28 cellular contexts compared by ENCODE assay signal in genomic region chr7:144709066-144709465, GRCh38.
"Had no signal": no experiment of that assay in that cellular context is flagged by ENCODE, and none has a peak within 500 bp of the region (broad histone marks: within the 10 kb centered on the region; RNA-seq: fewer than 3 reads in every experiment).

No MANE protein-coding gene starts in this region.

- DNase-seq: activated CD4-positive, alpha-beta memory T cell treated with anti-CD3 and anti-CD28 coated beads, Interleukin-2, amount 10 ng/mL, durations not matched to agents 7 days and 5 days; activated CD4-positive, alpha-beta T cell treated with anti-CD3 and anti-CD28 coated beads for 36 hours; activated CD4-positive, alpha-beta T cell treated with anti-CD3 and anti-CD28 coated beads, Interleukin-2, amount 10 ng/mL, durations not matched to agents 24 days and 14 days; activated CD4-positive, CD25-positive, alpha-beta regulatory T cell; activated CD4-positive, CD25-positive, alpha-beta regulatory T cell treated with anti-CD3 and anti-CD28 coated beads, Interleukin-2, amount 50 U/mL, for 72 hours; activated CD8-positive, alpha-beta memory T cell treated with anti-CD3 and anti-CD28 coated beads, Interleukin-2, amount 50 U/mL, for 48 hours; activated gamma-delta T cell; activated naive CD4-positive, alpha-beta T cell; activated naive CD4-positive, alpha-beta T cell treated with anti-CD3 and anti-CD28 coated beads, Interleukin-2, amount 10 ng/mL, durations not matched to agents 7 days and 5 days; activated naive CD8-positive, alpha-beta T cell treated with anti-CD3 and anti-CD28 coated beads, Interleukin-2, amount 10 ng/mL, durations not matched to agents 7 days and 5 days; activated T-cell treated with anti-CD3 and anti-CD28 coated beads for 4 hours; activated T-cell treated with anti-CD3 and anti-CD28 coated beads, Interleukin-2, amount 50 U/mL, for 24 hours; activated T-cell treated with anti-CD3 and anti-CD28 coated beads, Interleukin-2, amount 50 U/mL, for 72 hours; dorsolateral prefrontal cortex; effector memory CD4-positive, alpha-beta T cell; foreskin fibroblast; gastrocnemius medialis; glutamatergic neuron; heart left ventricle; T-helper 2 cell had no signal

- H3K27ac ChIP-seq: ascending aorta, breast epithelium, coronary artery, dorsolateral prefrontal cortex, gastrocnemius medialis, heart left ventricle had no signal

- H3K36me3 ChIP-seq: ascending aorta, breast epithelium, gastrocnemius medialis, heart left ventricle had no signal

- H3K4me3 Mint-ChIP-seq: activated CD4-positive, alpha-beta memory T cell treated with anti-CD3 and anti-CD28 coated beads, Interleukin-2, amount 10 ng/mL, durations not matched to agents 7 days and 5 days; activated CD4-positive, alpha-beta T cell treated with anti-CD3 and anti-CD28 coated beads for 36 hours; activated CD4-positive, alpha-beta T cell treated with anti-CD3 and anti-CD28 coated beads, Interleukin-2, amount 10 ng/mL, durations not matched to agents 24 days and 14 days; activated naive CD4-positive, alpha-beta T cell treated with anti-CD3 and anti-CD28 coated beads, Interleukin-2, amount 10 ng/mL, durations not matched to agents 7 days and 5 days; activated naive CD8-positive, alpha-beta T cell treated with anti-CD3 and anti-CD28 coated beads, Interleukin-2, amount 10 ng/mL, durations not matched to agents 7 days and 5 days; activated T-cell treated with anti-CD3 and anti-CD28 coated beads, Interleukin-2, amount 50 U/mL, for 24 hours; activated T-cell treated with anti-CD3 and anti-CD28 coated beads, Interleukin-2, amount 50 U/mL, for 72 hours; brain; central memory CD8-positive, alpha-beta T cell; dendritic cell treated with granulocyte-macrophage colony-stimulating factor and Interleukin-4, amounts not matched to agents 40 ng/mL and 50 ng/mL, for 4 days had no signal

- H3K27me3 ChIP-seq: ascending aorta, breast epithelium, dorsolateral prefrontal cortex, gastrocnemius medialis, heart left ventricle had no signal

- H3K4me3 ChIP-seq: ascending aorta, breast epithelium, coronary artery, dorsolateral prefrontal cortex, gastrocnemius medialis, heart left ventricle had no signal

- H3K4me1 Mint-ChIP-seq: brain had no signal

- H3K9me3 Mint-ChIP-seq: activated CD4-positive, alpha-beta memory T cell treated with anti-CD3 and anti-CD28 coated beads, Interleukin-2, amount 10 ng/mL, durations not matched to agents 7 days and 5 days; activated naive CD4-positive, alpha-beta T cell treated with anti-CD3 and anti-CD28 coated beads, Interleukin-2, amount 10 ng/mL, durations not matched to agents 7 days and 5 days; activated T-cell treated with anti-CD3 and anti-CD28 coated beads, Interleukin-2, amount 50 U/mL, for 24 hours; activated T-cell treated with anti-CD3 and anti-CD28 coated beads, Interleukin-2, amount 50 U/mL, for 72 hours; brain; central memory CD8-positive, alpha-beta T cell; dendritic cell treated with granulocyte-macrophage colony-stimulating factor and Interleukin-4, amounts not matched to agents 40 ng/mL and 50 ng/mL, for 4 days had no signal

- H3K36me3 Mint-ChIP-seq: activated naive CD4-positive, alpha-beta T cell treated with anti-CD3 and anti-CD28 coated beads, Interleukin-2, amount 10 ng/mL, durations not matched to agents 7 days and 5 days; brain had no signal

- H3K27ac Mint-ChIP-seq: activated CD4-positive, alpha-beta memory T cell treated with anti-CD3 and anti-CD28 coated beads, Interleukin-2, amount 10 ng/mL, durations not matched to agents 7 days and 5 days; activated CD4-positive, alpha-beta T cell treated with anti-CD3 and anti-CD28 coated beads for 36 hours; activated CD4-positive, alpha-beta T cell treated with anti-CD3 and anti-CD28 coated beads, Interleukin-2, amount 10 ng/mL, durations not matched to agents 24 days and 14 days; activated naive CD4-positive, alpha-beta T cell treated with anti-CD3 and anti-CD28 coated beads, Interleukin-2, amount 10 ng/mL, durations not matched to agents 7 days and 5 days; activated naive CD4-positive, alpha-beta T cell treated with anti-CD3 and anti-CD28 coated beads, Interleukin-2, amount 50 U/mL, for 72 hours; activated naive CD8-positive, alpha-beta T cell treated with anti-CD3 and anti-CD28 coated beads, Interleukin-2, amount 10 ng/mL, durations not matched to agents 7 days and 5 days; activated T-cell treated with anti-CD3 and anti-CD28 coated beads, Interleukin-2, amount 50 U/mL, for 24 hours; activated T-cell treated with anti-CD3 and anti-CD28 coated beads, Interleukin-2, amount 50 U/mL, for 72 hours; brain; dendritic cell treated with granulocyte-macrophage colony-stimulating factor and Interleukin-4, amounts not matched to agents 40 ng/mL and 50 ng/mL, for 4 days had no signal

- H3K27me3 Mint-ChIP-seq: activated CD4-positive, alpha-beta memory T cell treated with anti-CD3 and anti-CD28 coated beads, Interleukin-2, amount 10 ng/mL, durations not matched to agents 7 days and 5 days; activated CD4-positive, alpha-beta T cell treated with anti-CD3 and anti-CD28 coated beads for 36 hours; activated CD4-positive, alpha-beta T cell treated with anti-CD3 and anti-CD28 coated beads, Interleukin-2, amount 10 ng/mL, durations not matched to agents 24 days and 14 days; activated naive CD4-positive, alpha-beta T cell treated with anti-CD3 and anti-CD28 coated beads, Interleukin-2, amount 10 ng/mL, durations not matched to agents 7 days and 5 days; activated naive CD8-positive, alpha-beta T cell treated with anti-CD3 and anti-CD28 coated beads, Interleukin-2, amount 10 ng/mL, durations not matched to agents 7 days and 5 days; activated T-cell treated with anti-CD3 and anti-CD28 coated beads, Interleukin-2, amount 50 U/mL, for 24 hours; central memory CD8-positive, alpha-beta T cell; dendritic cell treated with granulocyte-macrophage colony-stimulating factor and Interleukin-4, amounts not matched to agents 40 ng/mL and 50 ng/mL, for 4 days had no signal

- ATAC-seq: activated CD4-positive, alpha-beta T cell treated with anti-CD3 and anti-CD28 coated beads for 36 hours; activated naive CD4-positive, alpha-beta T cell treated with anti-CD3 and anti-CD28 coated beads, Interleukin-2, amount 50 U/mL, for 72 hours; activated T-cell treated with anti-CD3 and anti-CD28 coated beads, Interleukin-2, amount 50 U/mL, for 72 hours; esophagus mucosa; gastrocnemius medialis; heart left ventricle had no signal

- H3K4me1 ChIP-seq: ascending aorta, breast epithelium, gastrocnemius medialis, heart left ventricle had no signal
